Comparison of ENCODE assay signal across 8 cellular contexts in genomic region chr9:105413486-105414068, GRCh38. TPM values are rescaled to one million over a fixed set of nuclear protein-coding genes. Genes with fewer than 3 reads are reported as not detected.
DNase-seq lines count a peak whose midpoint lies in the region; ATAC-seq and TF ChIP-seq lines count a peak whose summit lies in the region.

No MANE protein-coding gene starts in this region.

- no peak overlapping the region for H3K4me3 ChIP-seq in adipocyte (ENCODE audit: low read length)

- H3K27ac Mint-ChIP-seq in HFFc6 = no peak overlapping the region

- peaks cover 13% of the 10 kb centered on the region for H3K9me3 ChIP-seq in adipocyte (ENCODE audit: control insufficient read depth, low read length)

- DNase-seq in Ammon's horn (ENCODE audit: low spot score) (peak; percentile 55), HFFc6 (peak; percentile 19), adipocyte (ENCODE audit: low read depth) (peak; percentile 56), left colon (peak in 1 of 2 donors; percentile 23)
- DNase-seq in NK-92 treated with Interleukin-12 subunit alpha and Interleukin-12 subunit beta, amount 100 ng/mL, for 24 hours (lab: John Stamatoyannopoulos, UW) = no peak
- DNase-seq in activated CD4-positive, alpha-beta T cell treated with anti-CD3 and anti-CD28 coated beads for 1 hour = no peak

- H3K4me1 Mint-ChIP-seq in HFFc6 (ENCODE audit: low read depth) = peaks cover 19% of the 10 kb centered on the region

- peaks cover 5% of the 10 kb centered on the region; the same call in 1 of the 2 replicates for H3K9me3 Mint-ChIP-seq in HFFc6

- no peaks in the 10 kb centered on the region for H3K27me3 ChIP-seq in adipocyte (replicated peaks; ENCODE audit: control insufficient read depth, insufficient read depth, low read length)

- no peak overlapping the region for H3K4me3 Mint-ChIP-seq in HFFc6

- peaks cover 3% of the 10 kb centered on the region for H3K27me3 Mint-ChIP-seq in HFFc6 (ENCODE audit: insufficient read depth)

- H3K36me3 ChIP-seq in adipocyte (ENCODE audit: control insufficient read depth, insufficient read depth, low read length, severe bottlenecking) = no peaks in the 10 kb centered on the region

- peaks cover 15% of the 10 kb centered on the region for H3K4me1 ChIP-seq in adipocyte (ENCODE audit: control insufficient read depth, insufficient read depth, low read length)

- peak; percentile 74 for ATAC-seq in left colon
- ATAC-seq in HG03108 (IDR thresholded peaks at IDR 0.05; ENCODE audit: unreplicated experiment) = no peak
- no peak for ATAC-seq in HG03521 (IDR thresholded peaks at IDR 0.05; ENCODE audit: unreplicated experiment)

- H3K36me3 Mint-ChIP-seq in HFFc6 (ENCODE audit: low read depth) = no peaks in the 10 kb centered on the region

- intact Hi-C loops in left colon (cut with DNase I, micrococcal nuclease) = loop anchor here in 1 of 2 donors (10.0 kb wide), 2 partner anchors 259 to 499 kb away; no protein-coding TSS in a partner anchor

- no peak overlapping the region for H3K9ac ChIP-seq in adipocyte (ENCODE audit: low read length)

- peak; percentile 66 for TF ChIP-seq CTCF in HFFc6 (IDR thresholded peaks at IDR 0.05)

RNA-seq across cellular contexts. Expression of gene FSD1L, which starts 34.3 kb away (rescaled TPM):
- 1 to 10 TPM; 1.6 to 3.0 (median 2.4) TPM for total RNA-seq in HFFc6 (2021; fragmentation: NEBNext Ultra II Directional; extraction: Animal tissue kit (Norgen Biotek cat#: 25700))
- 1 to 10 TPM; 3.8 to 7.8 TPM for total RNA-seq in left colon

Comparison
In these comparisons a context has a peak if more than half of its experiments do, and no peak if none do; other contexts are left out.
1. DNase-seq: peak in Ammon's horn (single experiment), HFFc6 (single experiment) and adipocyte (single experiment); none in NK-92 treated with Interleukin-12 subunit alpha and Interleukin-12 subunit beta, amount 100 ng/mL, for 24 hours (single experiment) and activated CD4-positive, alpha-beta T cell treated with anti-CD3 and anti-CD28 coated beads for 1 hour (single experiment).